Comparison of ENCODE assay signal across 12 cellular contexts in genomic region chr11:35798983-35799382, GRCh38.
"Had no signal": no experiment of that assay in that cellular context is flagged by ENCODE, and none has a peak within 500 bp of the region (broad histone marks: within the 10 kb centered on the region; RNA-seq: fewer than 3 reads in every experiment).

No MANE protein-coding gene starts in this region.

- ATAC-seq: activated naive CD8-positive, alpha-beta T cell treated with anti-CD3 and anti-CD28 coated beads, Interleukin-2, amount 50 U/mL, for 24 hours had no signal

- DNase-seq: activated CD4-positive, alpha-beta T cell treated with anti-CD3 and anti-CD28 coated beads for 48 hours; activated naive CD4-positive, alpha-beta T cell treated with Interleukin-2 at 50 U/mL for 16 hours; activated naive CD8-positive, alpha-beta T cell treated with anti-CD3 and anti-CD28 coated beads, Interleukin-2, amount 50 U/mL, for 24 hours; central memory CD4-positive, alpha-beta T cell; endodermal cell; islet precursor cell; T-helper 1 cell; WERI-Rb-1 had no signal

- FAIRE-seq: frontal cortex had no signal

- H3K4me3 ChIP-seq: skin epidermis, tibial nerve, vagina had no signal

- H3K27ac ChIP-seq: tibial nerve, vagina, WERI-Rb-1 had no signal

- H3K9me3 ChIP-seq: tibial nerve, vagina had no signal

- H3K36me3 ChIP-seq: tibial nerve, vagina had no signal

- H3K27me3 ChIP-seq: tibial nerve, vagina had no signal
